Comparison of ENCODE assay signal across 15 cellular contexts in the genomic region with DNA sequence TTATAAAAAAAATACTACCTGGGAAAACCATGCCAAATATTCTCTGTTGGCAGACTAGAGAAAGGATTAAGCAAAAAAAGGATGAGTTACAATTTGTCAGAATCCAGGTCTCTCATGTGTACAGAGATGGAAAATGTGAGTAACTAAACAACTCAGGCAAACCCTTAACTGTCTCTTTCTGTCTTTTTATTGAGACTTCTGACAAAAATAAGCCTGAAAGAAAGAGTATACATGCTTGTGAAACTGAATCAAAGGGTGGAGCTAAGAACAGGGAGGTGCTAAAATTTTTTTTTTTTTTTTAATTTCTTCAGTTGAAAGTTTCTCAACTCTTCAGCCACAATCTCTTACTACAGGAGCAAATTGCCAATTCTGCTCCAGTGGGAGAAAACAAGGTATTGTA. TPM values are rescaled to one million over a fixed set of nuclear protein-coding genes. Genes with fewer than 3 reads are reported as not detected.
A peak's percentile ranks its signal among the peaks of the same experiment; 100 is the strongest.
DNase-seq lines count a peak whose midpoint lies in the region; ATAC-seq lines count a peak whose summit lies in the region.
"Had no signal": no experiment of that assay in that cellular context is flagged by ENCODE, and none has a peak within 500 bp of the region (broad histone marks: within the 10 kb centered on the region; RNA-seq: fewer than 3 reads in every experiment).

A gene with protein sequence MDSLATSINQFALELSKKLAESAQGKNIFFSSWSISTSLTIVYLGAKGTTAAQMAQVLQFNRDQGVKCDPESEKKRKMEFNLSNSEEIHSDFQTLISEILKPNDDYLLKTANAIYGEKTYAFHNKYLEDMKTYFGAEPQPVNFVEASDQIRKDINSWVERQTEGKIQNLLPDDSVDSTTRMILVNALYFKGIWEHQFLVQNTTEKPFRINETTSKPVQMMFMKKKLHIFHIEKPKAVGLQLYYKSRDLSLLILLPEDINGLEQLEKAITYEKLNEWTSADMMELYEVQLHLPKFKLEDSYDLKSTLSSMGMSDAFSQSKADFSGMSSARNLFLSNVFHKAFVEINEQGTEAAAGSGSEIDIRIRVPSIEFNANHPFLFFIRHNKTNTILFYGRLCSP (plus strand): TSS at position 310 of the 400 bp plus-strand sequence. CDS start 7,553 bp downstream, outside the sequence.

- H3K27ac Mint-ChIP-seq in activated T-helper 17 cell treated with anti-CD3 and anti-CD28 coated beads, Interleukin-2, amount 50 U/mL, for 72 hours, result no peak within 1 kb of the TSS
- H3K27ac Mint-ChIP-seq in stimulated activated memory B cell treated with anti-CD40 and anti-IgM and Interleukin-4, amounts not matched to agents 10 μg/mL and 1 μg/mL and 100 μg/mL, for 72 hours, result no peak within 1 kb of the TSS
- H3K27ac Mint-ChIP-seq: activated CD4-positive, alpha-beta memory T cell treated with anti-CD3 and anti-CD28 coated beads for 36 hours had no signal

- no peaks in the 10 kb centered on the region for H3K4me1 Mint-ChIP-seq in activated T-helper 17 cell treated with anti-CD3 and anti-CD28 coated beads, Interleukin-2, amount 50 U/mL, for 72 hours
- no peaks in the 10 kb centered on the region for H3K4me1 Mint-ChIP-seq in stimulated activated memory B cell treated with anti-CD40 and anti-IgM and Interleukin-4, amounts not matched to agents 10 μg/mL and 1 μg/mL and 100 μg/mL, for 72 hours

- peaks cover 12% of the 10 kb centered on the region for H3K27me3 Mint-ChIP-seq in activated T-helper 17 cell treated with anti-CD3 and anti-CD28 coated beads, Interleukin-2, amount 50 U/mL, for 72 hours
- peaks cover 8% of the 10 kb centered on the region for H3K27me3 Mint-ChIP-seq in stimulated activated memory B cell treated with anti-CD40 and anti-IgM and Interleukin-4, amounts not matched to agents 10 μg/mL and 1 μg/mL and 100 μg/mL, for 72 hours

- no peak within 1 kb of the TSS for H3K4me3 Mint-ChIP-seq in activated T-helper 17 cell treated with anti-CD3 and anti-CD28 coated beads, Interleukin-2, amount 50 U/mL, for 72 hours
- no peak within 1 kb of the TSS for H3K4me3 Mint-ChIP-seq in stimulated activated memory B cell treated with anti-CD40 and anti-IgM and Interleukin-4, amounts not matched to agents 10 μg/mL and 1 μg/mL and 100 μg/mL, for 72 hours
- H3K4me3 Mint-ChIP-seq: activated CD4-positive, alpha-beta memory T cell treated with anti-CD3 and anti-CD28 coated beads for 36 hours had no signal

- H3K36me3 Mint-ChIP-seq in activated T-helper 17 cell treated with anti-CD3 and anti-CD28 coated beads, Interleukin-2, amount 50 U/mL, for 72 hours (ENCODE audit: low read depth), result no peaks in the 10 kb centered on the region
- H3K36me3 Mint-ChIP-seq in stimulated activated memory B cell treated with anti-CD40 and anti-IgM and Interleukin-4, amounts not matched to agents 10 μg/mL and 1 μg/mL and 100 μg/mL, for 72 hours, result no peaks in the 10 kb centered on the region
- H3K36me3 Mint-ChIP-seq: activated CD4-positive, alpha-beta memory T cell treated with anti-CD3 and anti-CD28 coated beads for 36 hours had no signal

- no peaks in the 10 kb centered on the region for H3K9me3 Mint-ChIP-seq in activated T-helper 17 cell treated with anti-CD3 and anti-CD28 coated beads, Interleukin-2, amount 50 U/mL, for 72 hours
- no peaks in the 10 kb centered on the region for H3K9me3 Mint-ChIP-seq in stimulated activated memory B cell treated with anti-CD40 and anti-IgM and Interleukin-4, amounts not matched to agents 10 μg/mL and 1 μg/mL and 100 μg/mL, for 72 hours
- H3K9me3 Mint-ChIP-seq: activated CD4-positive, alpha-beta memory T cell treated with anti-CD3 and anti-CD28 coated beads for 36 hours had no signal

- ATAC-seq in GM18858 (IDR thresholded peaks at IDR 0.05; ENCODE audit: unreplicated experiment), result peak; percentile 68
- peak; percentile 65 for ATAC-seq in GM21529 (IDR thresholded peaks at IDR 0.05; ENCODE audit: unreplicated experiment)
- ATAC-seq in HG03159 (IDR thresholded peaks at IDR 0.05; ENCODE audit: unreplicated experiment), result peak; percentile 66
- peak; percentile 40 for ATAC-seq in activated T-helper 17 cell treated with anti-CD3 and anti-CD28 coated beads, Interleukin-2, amount 50 U/mL, for 72 hours (replicated peaks)
- no peak for ATAC-seq in stimulated activated memory B cell treated with anti-CD40 and anti-IgM and Interleukin-4, amounts not matched to agents 10 μg/mL and 1 μg/mL and 100 μg/mL, for 72 hours
- no peak for ATAC-seq in GM18520 (IDR thresholded peaks at IDR 0.05; ENCODE audit: unreplicated experiment)
- ATAC-seq: mucosa of descending colon had no signal

- DNase-seq in SK-N-DZ (ENCODE audit: low spot score), result no peak
- no peak for DNase-seq in hippocampal formation (lab: John Stamatoyannopoulos, UW)
- DNase-seq: activated CD4-positive, alpha-beta memory T cell treated with anti-CD3 and anti-CD28 coated beads for 36 hours; effector CD8-positive, alpha-beta T cell; mucosa of descending colon; NCI-H2171 treated with DMSO at 0.1 percent for 48 hours; SK-N-SH; stimulated activated CD8-positive, alpha-beta memory T cell treated with anti-CD3 and anti-CD28 coated beads, Interleukin-4, amount 100 ng/mL, for 48 hours had no signal

RNA-seq across cellular contexts. Expression of the gene that starts here (rescaled TPM):
- not detected for total RNA-seq in activated T-helper 17 cell treated with anti-CD3 and anti-CD28 coated beads, Interleukin-2, amount 50 U/mL, for 72 hours
- not detected in 2 replicates for polyA plus RNA-seq in SK-N-DZ (2014; cell fraction: cytosol; rRNA removed)
- polyA plus RNA-seq in SK-N-DZ (2014; cell fraction: nucleus; rRNA removed), result not detected in 2 replicates
- total RNA-seq: activated CD4-positive, alpha-beta memory T cell treated with anti-CD3 and anti-CD28 coated beads for 36 hours; mucosa of descending colon had no signal
- polyA plus RNA-seq: hepatocyte had no signal

Comparison
In these comparisons a context has a peak if more than half of its experiments do, and no peak if none do; other contexts are left out.
1. Peak in ATAC-seq in activated T-helper 17 cell treated with anti-CD3 and anti-CD28 coated beads, Interleukin-2, amount 50 U/mL, for 72 hours; RNA of the gene not detected or under 1 TPM.
2. ATAC-seq: peak in GM18858 (single experiment), GM21529 (single experiment) and HG03159 (single experiment); none in stimulated activated memory B cell treated with anti-CD40 and anti-IgM and Interleukin-4, amounts not matched to agents 10 μg/mL and 1 μg/mL and 100 μg/mL, for 72 hours (single experiment) and GM18520 (single experiment).